Comparison of ENCODE assay signal across 1 cellular context in genomic region chr1:32249831-32250525, GRCh38.
TF ChIP-seq lines count a peak whose summit lies in the region.

No MANE protein-coding gene starts in this region.

TF ChIP-seq in HepG2, 621 proteins besides CTCF, POLR2A, EP300 and RAD21 (continued from another document and continues in another):
- TF ChIP-seq JUND (CRISPR knock-in tag; IDR thresholded peaks at IDR 0.05) (peak; percentile 85), ZBTB25 (CRISPR knock-in tag; IDR thresholded peaks at IDR 0.05) (peak; percentile 37; the same call in 1 of the 2 replicates), CBX1 (IDR thresholded peaks at IDR 0.05; ENCODE audit: low read depth) (peak; percentile 23), SP1 (IDR thresholded peaks at IDR 0.05) (no peak), SP1 (CRISPR knock-in tag; IDR thresholded peaks at IDR 0.05) (no peak), RFX5 (IDR thresholded peaks at IDR 0.05; ENCODE audit: low read depth, low read length) (0 out of 2 replicates have a peak, but pooled peaks have one; percentile 27), ZNF646 (CRISPR knock-in tag; IDR thresholded peaks at IDR 0.05) (no peak), GZF1 (CRISPR knock-in tag; IDR thresholded peaks at IDR 0.05) (no peak), ZNF335 (CRISPR knock-in tag; IDR thresholded peaks at IDR 0.05) (no peak), ZNF775 (CRISPR knock-in tag; IDR thresholded peaks at IDR 0.05; ENCODE audit: borderline replicate concordance) (0 out of 2 replicates have a peak, but pooled peaks have one; percentile 42), ARNT (IDR thresholded peaks at IDR 0.05) (no peak), TAF1 (CRISPR knock-in tag; IDR thresholded peaks at IDR 0.05) (no peak; the same call in 1 of the 2 replicates), ZNF75D (CRISPR knock-in tag; IDR thresholded peaks at IDR 0.05; ENCODE audit: borderline replicate concordance) (no peak), ZNF614 (CRISPR knock-in tag; IDR thresholded peaks at IDR 0.05; ENCODE audit: borderline replicate concordance) (no peak), ZNF589 (CRISPR knock-in tag; conservative IDR thresholded peaks at IDR 0.05) (0 out of 2 replicates have a peak, but pooled peaks have one; percentile 53), HCFC1 (IDR thresholded peaks at IDR 0.05; ENCODE audit: low read depth, low read length) (no peak), ZNF205 (CRISPR knock-in tag; IDR thresholded peaks at IDR 0.05) (peak; percentile 76; the same call in 1 of the 2 replicates), ZSCAN21 (CRISPR knock-in tag; IDR thresholded peaks at IDR 0.05; ENCODE audit: borderline replicate concordance) (no peak; the same call in 1 of the 2 replicates), ZNF530 (CRISPR knock-in tag; IDR thresholded peaks at IDR 0.05; ENCODE audit: low read depth) (no peak), MYC (CRISPR knock-in tag; IDR thresholded peaks at IDR 0.05; ENCODE audit: borderline replicate concordance) (peak; percentile 86; the same call in 1 of the 2 replicates), NR2F2 (IDR thresholded peaks at IDR 0.05; ENCODE audit: borderline replicate concordance, low read depth) (peak; percentile 84), RARA (CRISPR knock-in tag; IDR thresholded peaks at IDR 0.05) (peak; percentile 99), TSC22D2 (CRISPR knock-in tag; IDR thresholded peaks at IDR 0.05; ENCODE audit: borderline replicate concordance) (no peak), ZNF354B (CRISPR knock-in tag; IDR thresholded peaks at IDR 0.05) (0 out of 2 replicates have a peak, but pooled peaks have one; percentile 46), RNF219 (CRISPR knock-in tag; IDR thresholded peaks at IDR 0.05) (no peak), EZH2 (conservative IDR thresholded peaks at IDR 0.05; ENCODE audit: low read depth, low read length) (no peak), ZNF850 (CRISPR knock-in tag; conservative IDR thresholded peaks at IDR 0.05) (no peak), ZNF124 (CRISPR knock-in tag; IDR thresholded peaks at IDR 0.05) (peak; percentile 85; the same call in 1 of the 2 replicates), ZBTB20 (CRISPR knock-in tag; IDR thresholded peaks at IDR 0.05; ENCODE audit: borderline replicate concordance, low read depth) (peak; percentile 90; the same call in 1 of the 2 replicates), RBM22 (optimal IDR thresholded peaks at IDR 0.05; ENCODE audit: low read length) (no peak), ZNF749 (CRISPR knock-in tag; IDR thresholded peaks at IDR 0.05; ENCODE audit: borderline replicate concordance) (no peak), ZNF143 (CRISPR knock-in tag; IDR thresholded peaks at IDR 0.05) (no peak), HDAC2 (CRISPR knock-in tag; IDR thresholded peaks at IDR 0.05) (peak; percentile 93), ZNF747 (CRISPR knock-in tag; IDR thresholded peaks at IDR 0.05; ENCODE audit: borderline replicate concordance) (no peak), HINFP (CRISPR knock-in tag; IDR thresholded peaks at IDR 0.05; ENCODE audit: low read depth) (no peak), MEF2D (CRISPR knock-in tag; IDR thresholded peaks at IDR 0.05) (peak; percentile 94), PHF20 (CRISPR knock-in tag; IDR thresholded peaks at IDR 0.05) (peak; percentile 65), THAP11 (CRISPR knock-in tag; IDR thresholded peaks at IDR 0.05) (peak; percentile 66), NKX3-1 (CRISPR knock-in tag; IDR thresholded peaks at IDR 0.05) (no peak), FOXC1 (CRISPR knock-in tag; IDR thresholded peaks at IDR 0.05; ENCODE audit: borderline replicate concordance) (no peak), ZNF446 (CRISPR knock-in tag; IDR thresholded peaks at IDR 0.05) (no peak), CHCHD3 (CRISPR knock-in tag; IDR thresholded peaks at IDR 0.05) (no peak), E2F2 (CRISPR knock-in tag; IDR thresholded peaks at IDR 0.05; ENCODE audit: borderline replicate concordance) (no peak), SMAD9 (CRISPR knock-in tag; IDR thresholded peaks at IDR 0.05) (no peak), ZNF605 (CRISPR knock-in tag; IDR thresholded peaks at IDR 0.05) (peak; percentile 69; the same call in 1 of the 2 replicates), HBP1 (CRISPR knock-in tag; IDR thresholded peaks at IDR 0.05; ENCODE audit: low read depth) (peak; percentile 51; the same call in 1 of the 2 replicates), WIZ (CRISPR knock-in tag; IDR thresholded peaks at IDR 0.05) (peak; percentile 84; the same call in 1 of the 2 replicates), ZNF503 (CRISPR knock-in tag; IDR thresholded peaks at IDR 0.05) (0 out of 2 replicates have a peak, but pooled peaks have one; percentile 74), RFXANK (CRISPR knock-in tag; IDR thresholded peaks at IDR 0.05) (peak; percentile 70; the same call in 1 of the 2 replicates), NFATC3 (CRISPR knock-in tag; IDR thresholded peaks at IDR 0.05) (no peak), ZBTB14 (CRISPR knock-in tag; IDR thresholded peaks at IDR 0.05) (no peak), ZNF225 (CRISPR knock-in tag; IDR thresholded peaks at IDR 0.05) (peak; percentile 57; the same call in 1 of the 2 replicates), GABPA (IDR thresholded peaks at IDR 0.05; ENCODE audit: low read depth, low read length) (peak; percentile 29; the same call in 1 of the 2 replicates), GABPA (CRISPR knock-in tag; IDR thresholded peaks at IDR 0.05; ENCODE audit: low read depth) (peak; percentile 83), ZNF703 (CRISPR knock-in tag; IDR thresholded peaks at IDR 0.05; ENCODE audit: borderline replicate concordance) (no peak), SSRP1 (CRISPR knock-in tag; IDR thresholded peaks at IDR 0.05) (no peak), ZFYVE20 (CRISPR knock-in tag; IDR thresholded peaks at IDR 0.05; ENCODE audit: borderline replicate concordance, low read depth) (no peak)
